17 cellular contexts compared by ENCODE assay signal in the genomic region with DNA sequence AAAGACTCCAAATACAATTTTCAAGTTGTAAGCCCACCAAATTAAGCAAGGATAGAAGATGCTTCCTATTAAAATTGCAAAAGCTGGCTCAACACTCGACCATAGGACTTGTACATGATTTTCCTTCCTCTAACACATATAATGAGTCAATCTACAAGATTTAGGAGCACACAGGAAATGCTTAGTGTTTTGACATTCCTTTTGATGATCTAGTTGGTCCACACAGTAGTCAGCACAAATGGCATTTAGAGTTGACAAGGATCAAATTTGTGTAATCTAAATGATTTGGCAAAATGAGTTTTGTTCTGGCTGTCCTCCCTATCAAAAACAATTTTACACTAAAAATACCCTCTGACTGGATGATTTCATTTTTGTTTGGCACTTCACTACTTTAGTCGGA.
A peak's percentile ranks its signal among the peaks of the same experiment; 100 is the strongest.
DNase-seq lines count a peak whose midpoint lies in the region; ATAC-seq and TF ChIP-seq lines count a peak whose summit lies in the region.
"Had no signal": no experiment of that assay in that cellular context is flagged by ENCODE, and none has a peak within 500 bp of the region (broad histone marks: within the 10 kb centered on the region; RNA-seq: fewer than 3 reads in every experiment).

No MANE protein-coding gene starts in this region.

- in situ Hi-C loops in brain microvascular endothelial cell (cut with HindIII; ENCODE audit: low pct_ligation_motif_present, low sequenced_read_pairs), result no loop called here

- DNase-seq in AG04449 (ENCODE audit: low read depth, low spot score), result peak; percentile 38
- peak; percentile 34 for DNase-seq in HS-5 (ENCODE audit: low read depth)
- peak; percentile 27 for DNase-seq in brain microvascular endothelial cell
- peak; percentile 84 for DNase-seq in iris pigment epithelial cell (ENCODE audit: low read depth)
- DNase-seq in activated CD4-positive, alpha-beta T cell treated with anti-CD3 and anti-CD28 coated beads for 1 hour, result no peak
- DNase-seq in ecto neural progenitor cell (ENCODE audit: low spot score), result no peak
- DNase-seq in hippocampal formation (lab: John Stamatoyannopoulos, UW), result no peak
- DNase-seq: activated CD4-positive, alpha-beta T cell treated with anti-CD3 and anti-CD28 coated beads for 4 hours; activated T-cell treated with anti-CD3 and anti-CD28 coated beads, Interleukin-2, amount 50 U/mL, for 4 hours; AML-193; anterior cingulate cortex; DMS79 treated with DMSO at 0.1 percent for 48 hours; Karpas-422; NCI-H2029 had no signal

- TF ChIP-seq CTCF in AG04449 (IDR thresholded peaks at IDR 0.05; ENCODE audit: insufficient read depth, low read length, missing control alignments) (no peak), brain microvascular endothelial cell (IDR thresholded peaks at IDR 0.05; ENCODE audit: low read depth, low read length, missing control alignments) (no peak)

- no peak for ATAC-seq in HG03159 (IDR thresholded peaks at IDR 0.05; ENCODE audit: unreplicated experiment)
- ATAC-seq: activated T-cell treated with anti-CD3 and anti-CD28 coated beads, Interleukin-2, amount 50 U/mL, for 4 hours; stimulated activated effector memory CD8-positive, alpha-beta T cell treated with anti-CD3 and anti-CD28 coated beads, Interleukin-12 subunit alpha, Interleukin-12 subunit beta, amount 100 ng/mL, for 72 hours had no signal

- H3K27ac ChIP-seq in brain microvascular endothelial cell, result peak overlapping the region; percentile 9
- H3K27ac ChIP-seq: prostate gland had no signal

- CTCF ChIA-PET in AG04449 (lab: Yijun Ruan, JAX), result no interaction called here

- POLR2A ChIA-PET in AG04449 (lab: Yijun Ruan, JAX), result no interaction called here

- H3K27me3 ChIP-seq in brain microvascular endothelial cell (replicated peaks), result no peaks in the 10 kb centered on the region

- no peaks in the 10 kb centered on the region for H3K36me3 ChIP-seq in brain microvascular endothelial cell (replicated peaks)
- H3K36me3 ChIP-seq: prostate gland had no signal

- H3K4me3 ChIP-seq in AG04449 (ENCODE audit: low read depth, low read length), result no peak overlapping the region
- H3K4me3 ChIP-seq in brain microvascular endothelial cell (ENCODE audit: low read depth, low read length), result no peak overlapping the region
- H3K4me3 ChIP-seq: prostate gland had no signal

Comparison
In these comparisons a context has a peak if more than half of its experiments do, and no peak if none do; other contexts are left out.
1. DNase-seq: peak in AG04449 (single experiment), HS-5 (single experiment), brain microvascular endothelial cell (single experiment) and iris pigment epithelial cell (single experiment); none in activated CD4-positive, alpha-beta T cell treated with anti-CD3 and anti-CD28 coated beads for 1 hour (single experiment), ecto neural progenitor cell (single experiment) and hippocampal formation (0 of 2).